ENCODE assay signal across 10 cellular contexts in genomic region chr12:122473543-122474323, GRCh38. TPM values are rescaled to one million over a fixed set of nuclear protein-coding genes. Genes with fewer than 3 reads are reported as not detected.
A peak's percentile ranks its signal among the peaks of the same experiment; 100 is the strongest.
DNase-seq lines count a peak whose midpoint lies in the region; ATAC-seq and TF ChIP-seq lines count a peak whose summit lies in the region.
"Had no signal": no experiment of that assay in that cellular context is flagged by ENCODE, and none has a peak within 500 bp of the region (broad histone marks: within the 10 kb centered on the region; RNA-seq: fewer than 3 reads in every experiment).

No MANE protein-coding gene starts in this region.

- ATAC-seq in GM18858 (IDR thresholded peaks at IDR 0.05; ENCODE audit: unreplicated experiment) = no peak
- ATAC-seq in HG03520 (IDR thresholded peaks at IDR 0.05; ENCODE audit: unreplicated experiment) = no peak

- no peaks in the 10 kb centered on the region for H3K9me3 Mint-ChIP-seq in activated naive CD4-positive, alpha-beta T cell treated with anti-CD3 and anti-CD28 coated beads, Interleukin-2, amount 10 ng/mL, durations not matched to agents 7 days and 5 days
- no peaks in the 10 kb centered on the region for H3K9me3 Mint-ChIP-seq in activated T-cell treated with anti-CD3 and anti-CD28 coated beads, Interleukin-2, amount 50 U/mL, for 24 hours
- no peaks in the 10 kb centered on the region for H3K9me3 Mint-ChIP-seq in type B pancreatic cell
- no peaks in the 10 kb centered on the region for H3K9me3 Mint-ChIP-seq in progenitor cell of endocrine pancreas (ENCODE audit: low read depth)
- H3K9me3 Mint-ChIP-seq: central memory CD8-positive, alpha-beta T cell; immature natural killer cell had no signal

- peak; percentile 47 for DNase-seq in activated naive CD4-positive, alpha-beta T cell treated with Interleukin-2 at 50 U/mL for 16 hours
- DNase-seq in activated naive CD4-positive, alpha-beta T cell treated with anti-CD3 and anti-CD28 coated beads, Interleukin-2, amount 10 ng/mL, durations not matched to agents 7 days and 5 days = no peak
- peak; percentile 53 for DNase-seq in activated T-cell treated with anti-CD3 and anti-CD28 coated beads, Interleukin-2, amount 50 U/mL, for 24 hours
- DNase-seq in kidney glomerular epithelial cell (lab: John Stamatoyannopoulos, UW) (peak; percentile 22), type B pancreatic cell (ENCODE audit: extremely low spot score, unreplicated experiment) (peak; percentile 44), progenitor cell of endocrine pancreas (ENCODE audit: low spot score, unreplicated experiment) (no peak)
- DNase-seq: immature natural killer cell had no signal

- CTCF ChIA-PET in activated naive CD4-positive, alpha-beta T cell treated with anti-CD3 and anti-CD28 coated beads, Interleukin-2, amount 10 ng/mL, durations not matched to agents 7 days and 5 days (lab: Charles Lee) = interaction anchor here (0.6 to 5.9 kb wide), 8 partner anchors 10 to 83 kb away, joined by 3 to 192 read pairs (median 4); partner anchors contain the start of genes CLIP1 and ZCCHC8

- TF ChIP-seq CTCF in type B pancreatic cell (conservative IDR thresholded peaks at IDR 0.05) (no peak), progenitor cell of endocrine pancreas (IDR thresholded peaks at IDR 0.05; ENCODE audit: unreplicated experiment) (no peak)

- peaks cover 21% of the 10 kb centered on the region for H3K4me1 Mint-ChIP-seq in activated naive CD4-positive, alpha-beta T cell treated with anti-CD3 and anti-CD28 coated beads, Interleukin-2, amount 10 ng/mL, durations not matched to agents 7 days and 5 days
- H3K4me1 Mint-ChIP-seq in activated T-cell treated with anti-CD3 and anti-CD28 coated beads, Interleukin-2, amount 50 U/mL, for 24 hours (ENCODE audit: low read depth) = peaks cover 30% of the 10 kb centered on the region
- peaks cover 7% of the 10 kb centered on the region for H3K4me1 Mint-ChIP-seq in type B pancreatic cell (ENCODE audit: unreplicated experiment)
- peaks cover 4% of the 10 kb centered on the region for H3K4me1 Mint-ChIP-seq in progenitor cell of endocrine pancreas (ENCODE audit: low read depth)
- H3K4me1 Mint-ChIP-seq: central memory CD8-positive, alpha-beta T cell had no signal

- no peak overlapping the region for H3K4me3 Mint-ChIP-seq in activated naive CD4-positive, alpha-beta T cell treated with anti-CD3 and anti-CD28 coated beads, Interleukin-2, amount 10 ng/mL, durations not matched to agents 7 days and 5 days
- H3K4me3 Mint-ChIP-seq in activated T-cell treated with anti-CD3 and anti-CD28 coated beads, Interleukin-2, amount 50 U/mL, for 24 hours = no peak overlapping the region
- no peak overlapping the region for H3K4me3 Mint-ChIP-seq in type B pancreatic cell
- no peak overlapping the region for H3K4me3 Mint-ChIP-seq in progenitor cell of endocrine pancreas (ENCODE audit: low read depth)
- H3K4me3 Mint-ChIP-seq: central memory CD8-positive, alpha-beta T cell; immature natural killer cell had no signal

- no peak overlapping the region for H3K27ac Mint-ChIP-seq in activated naive CD4-positive, alpha-beta T cell treated with anti-CD3 and anti-CD28 coated beads, Interleukin-2, amount 10 ng/mL, durations not matched to agents 7 days and 5 days
- H3K27ac Mint-ChIP-seq in activated T-cell treated with anti-CD3 and anti-CD28 coated beads, Interleukin-2, amount 50 U/mL, for 24 hours = peak overlapping the region; percentile 66
- H3K27ac Mint-ChIP-seq in type B pancreatic cell = no peak overlapping the region
- no peak overlapping the region for H3K27ac Mint-ChIP-seq in progenitor cell of endocrine pancreas

- peaks cover 44% of the 10 kb centered on the region for H3K36me3 Mint-ChIP-seq in activated naive CD4-positive, alpha-beta T cell treated with anti-CD3 and anti-CD28 coated beads, Interleukin-2, amount 10 ng/mL, durations not matched to agents 7 days and 5 days
- H3K36me3 Mint-ChIP-seq in activated T-cell treated with anti-CD3 and anti-CD28 coated beads, Interleukin-2, amount 50 U/mL, for 24 hours (ENCODE audit: low read depth) = peaks cover 68% of the 10 kb centered on the region
- H3K36me3 Mint-ChIP-seq in type B pancreatic cell (peaks cover 28% of the 10 kb centered on the region), progenitor cell of endocrine pancreas (ENCODE audit: insufficient read depth) (peaks cover 26% of the 10 kb centered on the region)

- no peaks in the 10 kb centered on the region for H3K27me3 Mint-ChIP-seq in activated naive CD4-positive, alpha-beta T cell treated with anti-CD3 and anti-CD28 coated beads, Interleukin-2, amount 10 ng/mL, durations not matched to agents 7 days and 5 days
- H3K27me3 Mint-ChIP-seq in activated T-cell treated with anti-CD3 and anti-CD28 coated beads, Interleukin-2, amount 50 U/mL, for 24 hours = no peaks in the 10 kb centered on the region
- no peaks in the 10 kb centered on the region for H3K27me3 Mint-ChIP-seq in type B pancreatic cell
- no peaks in the 10 kb centered on the region for H3K27me3 Mint-ChIP-seq in progenitor cell of endocrine pancreas
- H3K27me3 Mint-ChIP-seq: central memory CD8-positive, alpha-beta T cell had no signal

RNA-seq across cellular contexts. Expression of gene ZCCHC8, which starts 27.0 kb away (rescaled TPM):
- 27.2 and 30.4 TPM in 2 replicates for total RNA-seq in type B pancreatic cell (ENCODE audit: low replicate concordance)
- 33.4 and 34.9 TPM in 2 replicates for total RNA-seq in progenitor cell of endocrine pancreas

RNA-seq across cellular contexts. Expression of gene CLIP1, which starts 51.3 kb away (rescaled TPM):
- total RNA-seq in type B pancreatic cell (ENCODE audit: low replicate concordance) = 59.1 and 119 TPM in 2 replicates
- 78.6 and 81.8 TPM in 2 replicates for total RNA-seq in progenitor cell of endocrine pancreas

RNA-seq across cellular contexts. Expression of gene RSRC2, which starts 53.0 kb away (rescaled TPM):
- total RNA-seq in type B pancreatic cell (ENCODE audit: low replicate concordance) (78.0 and 100.0 TPM in 2 replicates), progenitor cell of endocrine pancreas (124 and 131 TPM in 2 replicates)

RNA-seq across cellular contexts. Expression of gene KNTC1, which starts 53.3 kb away (rescaled TPM):
- 31.6 and 74.8 TPM in 2 replicates for total RNA-seq in type B pancreatic cell (ENCODE audit: low replicate concordance)
- 62.9 and 65.4 TPM in 2 replicates for total RNA-seq in progenitor cell of endocrine pancreas

Comparison
In these comparisons a context has a peak if more than half of its experiments do, and no peak if none do; other contexts are left out.
1. DNase-seq: peak in activated naive CD4-positive, alpha-beta T cell treated with Interleukin-2 at 50 U/mL for 16 hours (single experiment), activated T-cell treated with anti-CD3 and anti-CD28 coated beads, Interleukin-2, amount 50 U/mL, for 24 hours (single experiment), kidney glomerular epithelial cell (single experiment) and type B pancreatic cell (single experiment); none in activated naive CD4-positive, alpha-beta T cell treated with anti-CD3 and anti-CD28 coated beads, Interleukin-2, amount 10 ng/mL, durations not matched to agents 7 days and 5 days (single experiment) and progenitor cell of endocrine pancreas (single experiment).